Comparison of ENCODE assay signal across 1 cellular context in the genomic region with DNA sequence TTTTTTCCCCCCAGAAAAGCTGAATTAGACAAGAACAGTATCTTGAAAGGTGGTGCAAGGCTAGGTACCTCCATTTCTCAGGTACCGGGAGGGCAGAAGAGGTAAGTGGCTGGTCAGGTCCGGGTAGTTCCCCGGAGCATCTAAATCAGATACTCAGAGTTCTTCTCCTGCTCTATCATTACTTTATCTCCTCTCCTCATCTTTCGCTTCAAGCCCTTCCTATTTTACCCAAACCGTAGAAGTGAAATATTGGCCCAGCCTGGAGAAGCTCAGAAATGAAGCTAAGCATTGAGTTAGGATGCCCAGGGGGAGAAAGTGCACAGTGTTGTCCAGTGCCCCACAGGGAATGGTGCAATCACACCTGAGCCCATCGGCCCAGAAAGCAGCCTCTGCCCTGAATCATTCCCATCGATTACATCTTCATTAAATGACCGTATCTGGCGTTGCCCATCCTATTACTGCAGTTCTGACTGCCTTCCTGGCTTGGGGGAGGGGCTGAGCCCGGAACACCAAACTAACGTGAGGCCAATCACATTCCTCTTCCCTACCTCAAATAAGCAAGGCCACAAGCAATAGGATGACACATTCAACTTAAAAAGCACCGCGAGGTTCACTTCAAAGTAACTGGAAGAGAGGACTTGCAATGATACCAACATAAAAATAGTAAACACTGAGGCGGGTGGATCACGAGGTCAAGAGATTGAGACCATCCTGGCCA.
TF ChIP-seq lines count a peak whose summit lies in the region.

No MANE protein-coding gene starts in this region.

TF ChIP-seq in WTC11, 78 proteins besides CTCF, POLR2A, EP300 and RAD21 (continued from another document):
- TF ChIP-seq, protein P1, sequence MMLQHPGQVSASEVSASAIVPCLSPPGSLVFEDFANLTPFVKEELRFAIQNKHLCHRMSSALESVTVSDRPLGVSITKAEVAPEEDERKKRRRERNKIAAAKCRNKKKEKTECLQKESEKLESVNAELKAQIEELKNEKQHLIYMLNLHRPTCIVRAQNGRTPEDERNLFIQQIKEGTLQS (CRISPR knock-in tag; conservative IDR thresholded peaks at IDR 0.05), result no peak
- TF ChIP-seq PRDM15 (CRISPR knock-in tag; IDR thresholded peaks at IDR 0.05) (no peak), ZNF232 (CRISPR knock-in tag; IDR thresholded peaks at IDR 0.05) (no peak), NFE2L1 (CRISPR knock-in tag; IDR thresholded peaks at IDR 0.05) (no peak), MXD4 (CRISPR knock-in tag; IDR thresholded peaks at IDR 0.05; ENCODE audit: borderline replicate concordance) (no peak)
